1 cellular context compared by ENCODE assay signal in the genomic region with DNA sequence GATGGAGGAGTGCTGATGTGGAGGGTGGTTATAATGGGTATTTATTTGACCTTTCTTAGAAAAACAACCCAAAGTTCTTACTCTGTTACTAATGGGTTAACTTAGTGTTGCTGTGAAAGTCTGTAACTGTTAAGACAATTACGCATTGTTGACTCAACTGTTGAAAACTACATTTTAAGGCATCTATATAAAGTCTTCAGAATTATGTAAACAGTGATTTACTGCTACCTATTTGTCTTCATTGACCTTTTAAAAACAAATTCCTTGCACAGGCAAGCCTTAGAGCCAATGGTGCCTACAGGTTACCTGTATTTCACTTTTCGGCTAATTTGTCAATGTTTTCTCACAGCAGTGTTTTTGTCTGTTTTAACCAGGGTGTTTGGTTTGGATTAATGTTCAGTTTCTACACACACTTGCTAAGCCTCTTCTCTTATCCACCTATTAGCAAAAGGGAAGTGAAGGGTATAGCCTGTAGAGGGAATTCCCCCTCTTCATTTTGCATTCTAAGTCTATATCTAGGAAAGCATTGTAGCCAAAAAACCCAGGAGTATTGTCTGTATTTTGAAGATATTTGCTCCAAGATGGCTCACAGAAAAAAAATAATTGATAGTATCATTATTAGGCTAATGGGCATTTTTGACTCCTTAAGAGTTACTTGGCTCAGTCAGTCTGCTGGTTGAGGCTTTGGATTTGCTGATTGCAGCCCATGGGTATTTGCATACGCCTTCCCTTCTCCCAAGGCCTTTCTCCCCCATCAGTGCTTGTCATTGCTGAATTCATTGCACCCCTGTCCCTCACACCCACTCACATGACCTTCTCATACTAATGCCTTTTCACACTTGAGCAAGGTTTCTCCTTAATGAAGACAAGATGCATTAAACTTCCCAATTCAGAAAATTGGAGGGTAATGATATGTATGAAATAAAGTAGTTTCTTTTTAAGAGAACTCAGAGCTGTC.
TF ChIP-seq lines count a peak whose summit lies in the region.

No MANE protein-coding gene starts in this region.

TF ChIP-seq in GM12878, 131 proteins besides CTCF, POLR2A, EP300 and RAD21 (continued from another document):
- TF ChIP-seq RELB (IDR thresholded peaks at IDR 0.05; ENCODE audit: low read depth) (peak; percentile 63), DPF2 (IDR thresholded peaks at IDR 0.05) (0 out of 2 replicates have a peak, but pooled peaks have one; percentile 26), YBX1 (IDR thresholded peaks at IDR 0.05) (no peak), SPI1 (IDR thresholded peaks at IDR 0.05; ENCODE audit: borderline replicate concordance, insufficient read depth, low read depth, low read length) (peak; percentile 89), MTA2 (IDR thresholded peaks at IDR 0.05; ENCODE audit: low read depth) (peak; percentile 56), NFIC (IDR thresholded peaks at IDR 0.05; ENCODE audit: low read depth, low read length) (peak; percentile 28; the same call in 1 of the 2 replicates), NR2F1 (conservative IDR thresholded peaks at IDR 0.05) (peak; percentile 54), EGR1 (IDR thresholded peaks at IDR 0.05; ENCODE audit: borderline replicate concordance in 1 of 2, low read depth in 2 of 2, low read length in 2 of 2) (peak in 1 of 2 experiments; percentile 38; a peak in 1 of 3 replicates), EED (IDR thresholded peaks at IDR 0.05; ENCODE audit: low read depth) (peak; percentile 38; the same call in 1 of the 2 replicates), SIN3A (IDR thresholded peaks at IDR 0.05; ENCODE audit: low read depth, low read length) (no peak), ZBTB40 (IDR thresholded peaks at IDR 0.05; ENCODE audit: borderline replicate concordance) (no peak; the same call in 1 of the 2 replicates), SMARCA5 (IDR thresholded peaks at IDR 0.05) (0 out of 2 replicates have a peak, but pooled peaks have one; percentile 33), ZBED1 (IDR thresholded peaks at IDR 0.05; ENCODE audit: borderline replicate concordance) (no peak), IRF4 (IDR thresholded peaks at IDR 0.05; ENCODE audit: low read depth, low read length) (no peak), POU2F2 (IDR thresholded peaks at IDR 0.05; ENCODE audit: borderline replicate concordance, low read depth, low read length) (peak; percentile 86; the same call in 2 of the 3 replicates), RB1 (IDR thresholded peaks at IDR 0.05; ENCODE audit: borderline replicate concordance) (no peak)
